In genomic region chr11:118236170-118236569, GRCh38 we compare ENCODE assay signal across 32 cellular contexts. TPM values are rescaled to one million over a fixed set of nuclear protein-coding genes. Genes with fewer than 3 reads are reported as not detected.
DNase-seq lines count a peak whose midpoint lies in the region; ATAC-seq, FAIRE-seq and TF ChIP-seq lines count a peak whose summit lies in the region.
"Had no signal": no experiment of that assay in that cellular context is flagged by ENCODE, and none has a peak within 500 bp of the region (broad histone marks: within the 10 kb centered on the region; RNA-seq: fewer than 3 reads in every experiment).

No MANE protein-coding gene starts in this region.

- intact Hi-C loops in HepG2 (cut with micrococcal nuclease; ENCODE audit: unreplicated experiment) (no loop called here), right lobe of liver (cut with DNase I) (no loop called here)

- no peak overlapping the region for H3K4me3 ChIP-seq in HepG2 (replicated peaks in 1 of 3; ENCODE audit: insufficient read depth in 1 of 3, low read depth in 2 of 3, low read length in 3 of 3)
- H3K4me3 ChIP-seq in right lobe of liver, result no peak overlapping the region
- H3K4me3 ChIP-seq in BE2C (ENCODE audit: low read depth, low read length), result no peak overlapping the region
- H3K4me3 ChIP-seq: ascending aorta, cardiac muscle cell, colonic mucosa, SK-N-MC, tibial artery had no signal

- no peaks in the 10 kb centered on the region for H3K27me3 Mint-ChIP-seq in T-helper 2 cell treated with Interferon-gamma antibody and Interleukin-4, amounts not matched to agents 5 μg/mL and 100 μg/mL, for 36 hours (ENCODE audit: low read depth)
- no peaks in the 10 kb centered on the region for H3K27me3 Mint-ChIP-seq in activated CD8-positive, alpha-beta T cell treated with anti-CD3 and anti-CD28 coated beads, Interleukin-2, amount 10 ng/mL, durations not matched to agents 7 days and 5 days (ENCODE audit: low read depth)
- H3K27me3 Mint-ChIP-seq in stimulated activated memory B cell treated with anti-CD40 and anti-IgM and Interleukin-4, amounts not matched to agents 10 μg/mL and 1 μg/mL and 100 μg/mL, for 72 hours, result no peaks in the 10 kb centered on the region
- H3K27me3 Mint-ChIP-seq: activated naive CD4-positive, alpha-beta T cell treated with anti-CD3 and anti-CD28 coated beads, Interleukin-2, amount 10 ng/mL, durations not matched to agents 7 days and 5 days; naive thymus-derived CD4-positive, alpha-beta T cell had no signal

- no peaks in the 10 kb centered on the region for H4K20me1 ChIP-seq in HepG2 (ENCODE audit: insufficient read depth, low read length)

- CTCF ChIA-PET in HepG2 (lab: Yijun Ruan, JAX; ENCODE audit: low intra/inter-chr PET ratio, low total read pairs), result no interaction called here
- CTCF ChIA-PET in activated CD8-positive, alpha-beta T cell treated with anti-CD3 and anti-CD28 coated beads, Interleukin-2, amount 10 ng/mL, durations not matched to agents 7 days and 5 days (lab: Charles Lee), result interaction anchor here (0.7 to 1.8 kb wide), 6 partner anchors 10 to 80 kb away, joined by 3 to 4 read pairs (median 4); partner anchors contain the start of gene JAML

- H3K9me3 ChIP-seq in HepG2 (ENCODE audit: low read length) (no peaks in the 10 kb centered on the region), right lobe of liver (no peaks in the 10 kb centered on the region), BE2C (no peaks in the 10 kb centered on the region)
- H3K9me3 ChIP-seq: ascending aorta, colonic mucosa, tibial artery had no signal

- no peak for TF ChIP-seq RAD21 in HepG2 (CRISPR knock-in tag; IDR thresholded peaks at IDR 0.05)

- H3K27ac Mint-ChIP-seq in T-helper 2 cell treated with Interferon-gamma antibody and Interleukin-4, amounts not matched to agents 5 μg/mL and 100 μg/mL, for 36 hours, result peak overlapping the region; percentile 71
- peak overlapping the region; percentile 35 for H3K27ac Mint-ChIP-seq in activated CD8-positive, alpha-beta T cell treated with anti-CD3 and anti-CD28 coated beads, Interleukin-2, amount 10 ng/mL, durations not matched to agents 7 days and 5 days
- peak overlapping the region; percentile 62 for H3K27ac Mint-ChIP-seq in stimulated activated effector memory CD8-positive, alpha-beta T cell treated with anti-CD3 and anti-CD28 coated beads, Interleukin-12 subunit alpha, Interleukin-12 subunit beta, amount 100 ng/mL, for 72 hours
- no peak overlapping the region for H3K27ac Mint-ChIP-seq in stimulated activated memory B cell treated with anti-CD40 and anti-IgM and Interleukin-4, amounts not matched to agents 10 μg/mL and 1 μg/mL and 100 μg/mL, for 72 hours
- H3K27ac Mint-ChIP-seq: activated naive CD4-positive, alpha-beta T cell treated with anti-CD3 and anti-CD28 coated beads, Interleukin-2, amount 10 ng/mL, durations not matched to agents 7 days and 5 days; H9 had no signal

- TF ChIP-seq CTCF in HepG2 (CRISPR knock-in tag; IDR thresholded peaks at IDR 0.05), result no peak
- TF ChIP-seq CTCF in right lobe of liver (IDR thresholded peaks at IDR 0.05), result no peak
- TF ChIP-seq CTCF in BE2C (IDR thresholded peaks at IDR 0.05; ENCODE audit: low read depth, low read length), result no peak

- H2AFZ ChIP-seq in HepG2 (ENCODE audit: low read length), result no peak overlapping the region

- no peak for FAIRE-seq in HepG2 (lab: Jason Lieb, UNC)
- FAIRE-seq: keratinocyte had no signal

- H3K27me3 ChIP-seq in HepG2 (ENCODE audit: control insufficient read depth in 1 of 2, insufficient read depth in 2 of 2, low read length in 2 of 2) (no peaks in the 10 kb centered on the region), right lobe of liver (no peaks in the 10 kb centered on the region), BE2C (peaks cover 68% of the 10 kb centered on the region)
- H3K27me3 ChIP-seq: ascending aorta, colonic mucosa had no signal

- TF ChIP-seq POLR2A in HepG2 (IDR thresholded peaks at IDR 0.05; ENCODE audit: insufficient read depth in 1 of 2, low read depth in 2 of 2, low read length in 2 of 2) (no peak), right lobe of liver (IDR thresholded peaks at IDR 0.05) (no peak)

- WGBS in HepG2 (ENCODE audit: low lambda C conversion rate), result 85% methylated on average over 2 of the region's 2 CpGs
- WGBS in right lobe of liver (ENCODE audit: insufficient coverage, low coverage, low lambda C conversion rate, missing lambda C conversion rate), result 83% methylated on average over 2 of the region's 2 CpGs

- no peaks in the 10 kb centered on the region for H3K9me3 Mint-ChIP-seq in T-helper 2 cell treated with Interferon-gamma antibody and Interleukin-4, amounts not matched to agents 5 μg/mL and 100 μg/mL, for 36 hours
- no peaks in the 10 kb centered on the region for H3K9me3 Mint-ChIP-seq in activated CD8-positive, alpha-beta T cell treated with anti-CD3 and anti-CD28 coated beads, Interleukin-2, amount 10 ng/mL, durations not matched to agents 7 days and 5 days (ENCODE audit: insufficient read depth)
- no peaks in the 10 kb centered on the region for H3K9me3 Mint-ChIP-seq in stimulated activated effector memory CD8-positive, alpha-beta T cell treated with anti-CD3 and anti-CD28 coated beads, Interleukin-12 subunit alpha, Interleukin-12 subunit beta, amount 100 ng/mL, for 72 hours
- no peaks in the 10 kb centered on the region for H3K9me3 Mint-ChIP-seq in stimulated activated memory B cell treated with anti-CD40 and anti-IgM and Interleukin-4, amounts not matched to agents 10 μg/mL and 1 μg/mL and 100 μg/mL, for 72 hours
- H3K9me3 Mint-ChIP-seq: activated naive CD4-positive, alpha-beta T cell treated with anti-CD3 and anti-CD28 coated beads, Interleukin-2, amount 10 ng/mL, durations not matched to agents 7 days and 5 days; H9; naive thymus-derived CD4-positive, alpha-beta T cell had no signal

- ATAC-seq in HepG2 (no peak), right lobe of liver (no peak)
- ATAC-seq in activated CD8-positive, alpha-beta T cell treated with anti-CD3 and anti-CD28 coated beads, Interleukin-2, amount 10 ng/mL, durations not matched to agents 7 days and 5 days, result no peak
- ATAC-seq in stimulated activated effector memory CD8-positive, alpha-beta T cell treated with anti-CD3 and anti-CD28 coated beads, Interleukin-12 subunit alpha, Interleukin-12 subunit beta, amount 100 ng/mL, for 72 hours, result no peak
- ATAC-seq in stimulated activated memory B cell treated with anti-CD40 and anti-IgM and Interleukin-4, amounts not matched to agents 10 μg/mL and 1 μg/mL and 100 μg/mL, for 72 hours, result no peak
- ATAC-seq: naive thymus-derived CD4-positive, alpha-beta T cell had no signal

- H3K27ac ChIP-seq in HepG2 (ENCODE audit: extremely low read length, insufficient read depth, low read length) (no peak overlapping the region), right lobe of liver (no peak overlapping the region)
- H3K27ac ChIP-seq: ascending aorta, cardiac muscle cell, colonic mucosa, RWPE1, SK-N-MC, tibial artery had no signal

- no peak for DNase-seq in T-helper 2 cell treated with Interferon-gamma antibody and Interleukin-4, amounts not matched to agents 5 μg/mL and 100 μg/mL, for 36 hours (ENCODE audit: low spot score)
- DNase-seq in T-helper 2 cell, result no peak
- DNase-seq in HepG2 (ENCODE audit: low spot score), result no peak
- no peak for DNase-seq in right lobe of liver
- DNase-seq in activated CD8-positive, alpha-beta T cell treated with anti-CD3 and anti-CD28 coated beads, Interleukin-2, amount 10 ng/mL, durations not matched to agents 7 days and 5 days, result no peak
- DNase-seq in stimulated activated effector memory CD8-positive, alpha-beta T cell treated with anti-CD3 and anti-CD28 coated beads, Interleukin-12 subunit alpha, Interleukin-12 subunit beta, amount 100 ng/mL, for 72 hours (ENCODE audit: low spot score in 2 of 2), result no peak
- no peak for DNase-seq in BE2C
- DNase-seq: activated CD4-positive, alpha-beta T cell treated with anti-CD3 and anti-CD28 coated beads for 4 hours; activated CD8-positive, alpha-beta memory T cell treated with anti-CD3 and anti-CD28 coated beads, Interleukin-2, amount 50 U/mL, for 48 hours; activated naive CD4-positive, alpha-beta T cell treated with anti-CD3 and anti-CD28 coated beads, Interleukin-2, amount 10 ng/mL, durations not matched to agents 7 days and 5 days; AML-193; Calu3; colonic mucosa; DMS79 treated with DMSO at 0.1 percent for 48 hours; effector CD8-positive, alpha-beta T cell; H9; midbrain; naive thymus-derived CD4-positive, alpha-beta T cell; NCI-H2029; NCI-H226; NCI-H748 treated with DMSO at 0.1 percent for 48 hours; tibial artery had no signal

- H3K36me3 Mint-ChIP-seq in T-helper 2 cell treated with Interferon-gamma antibody and Interleukin-4, amounts not matched to agents 5 μg/mL and 100 μg/mL, for 36 hours (ENCODE audit: low read depth), result peaks cover 59% of the 10 kb centered on the region
- H3K36me3 Mint-ChIP-seq in activated CD8-positive, alpha-beta T cell treated with anti-CD3 and anti-CD28 coated beads, Interleukin-2, amount 10 ng/mL, durations not matched to agents 7 days and 5 days (ENCODE audit: low read depth), result peaks cover 74% of the 10 kb centered on the region
- no peaks in the 10 kb centered on the region for H3K36me3 Mint-ChIP-seq in stimulated activated effector memory CD8-positive, alpha-beta T cell treated with anti-CD3 and anti-CD28 coated beads, Interleukin-12 subunit alpha, Interleukin-12 subunit beta, amount 100 ng/mL, for 72 hours
- peaks cover 44% of the 10 kb centered on the region for H3K36me3 Mint-ChIP-seq in stimulated activated memory B cell treated with anti-CD40 and anti-IgM and Interleukin-4, amounts not matched to agents 10 μg/mL and 1 μg/mL and 100 μg/mL, for 72 hours

- in situ Hi-C loops in HepG2 (cut with HindIII; ENCODE audit: extremely low pct_ligation_motif_present, low pct_unique_long_range_greater_than_20kb), result no loop called here

- POLR2A ChIA-PET in HepG2 (lab: Yijun Ruan, JAX), result no interaction called here
- POLR2A ChIA-PET in activated CD8-positive, alpha-beta T cell treated with anti-CD3 and anti-CD28 coated beads, Interleukin-2, amount 10 ng/mL, durations not matched to agents 7 days and 5 days (lab: Charles Lee), result interaction anchor here (1.0 to 1.3 kb wide), 2 partner anchors 12 to 22 kb away, joined by 3 to 6 read pairs; partner anchors contain the start of gene JAML

- no peak overlapping the region for H3K4me2 ChIP-seq in HepG2 (ENCODE audit: low read depth, low read length)

- H3K9ac ChIP-seq in HepG2 (ENCODE audit: insufficient read depth, low read depth, low read length), result no peak overlapping the region

- H3K79me2 ChIP-seq in HepG2 (ENCODE audit: insufficient read depth, low read length), result no peaks in the 10 kb centered on the region

- peaks cover 59% of the 10 kb centered on the region for H3K4me1 Mint-ChIP-seq in T-helper 2 cell treated with Interferon-gamma antibody and Interleukin-4, amounts not matched to agents 5 μg/mL and 100 μg/mL, for 36 hours (ENCODE audit: low read depth)
- peaks cover 73% of the 10 kb centered on the region for H3K4me1 Mint-ChIP-seq in activated CD8-positive, alpha-beta T cell treated with anti-CD3 and anti-CD28 coated beads, Interleukin-2, amount 10 ng/mL, durations not matched to agents 7 days and 5 days (ENCODE audit: low read depth)
- H3K4me1 Mint-ChIP-seq in stimulated activated effector memory CD8-positive, alpha-beta T cell treated with anti-CD3 and anti-CD28 coated beads, Interleukin-12 subunit alpha, Interleukin-12 subunit beta, amount 100 ng/mL, for 72 hours, result peaks cover 28% of the 10 kb centered on the region
- peaks cover 5% of the 10 kb centered on the region for H3K4me1 Mint-ChIP-seq in stimulated activated memory B cell treated with anti-CD40 and anti-IgM and Interleukin-4, amounts not matched to agents 10 μg/mL and 1 μg/mL and 100 μg/mL, for 72 hours

- TF ChIP-seq EP300 in HepG2 (IDR thresholded peaks at IDR 0.05; ENCODE audit: low read depth in 2 of 2, low read length in 2 of 2), result no peak
- no peak for TF ChIP-seq EP300 in HepG2 (CRISPR knock-in tag; IDR thresholded peaks at IDR 0.05; ENCODE audit: borderline replicate concordance)

- peaks cover 28% of the 10 kb centered on the region for H3K4me1 ChIP-seq in HepG2 (ENCODE audit: insufficient read depth, low read length)
- H3K4me1 ChIP-seq in right lobe of liver, result peaks cover 0 to 26% (median 12%) of the 10 kb centered on the region in 4 donors
- no peaks in the 10 kb centered on the region for H3K4me1 ChIP-seq in BE2C
- H3K4me1 ChIP-seq: ascending aorta, tibial artery had no signal

- H3K4me3 Mint-ChIP-seq in T-helper 2 cell treated with Interferon-gamma antibody and Interleukin-4, amounts not matched to agents 5 μg/mL and 100 μg/mL, for 36 hours, result no peak overlapping the region
- no peak overlapping the region for H3K4me3 Mint-ChIP-seq in activated CD8-positive, alpha-beta T cell treated with anti-CD3 and anti-CD28 coated beads, Interleukin-2, amount 10 ng/mL, durations not matched to agents 7 days and 5 days
- peak overlapping the region; percentile 69 for H3K4me3 Mint-ChIP-seq in stimulated activated effector memory CD8-positive, alpha-beta T cell treated with anti-CD3 and anti-CD28 coated beads, Interleukin-12 subunit alpha, Interleukin-12 subunit beta, amount 100 ng/mL, for 72 hours
- H3K4me3 Mint-ChIP-seq in stimulated activated memory B cell treated with anti-CD40 and anti-IgM and Interleukin-4, amounts not matched to agents 10 μg/mL and 1 μg/mL and 100 μg/mL, for 72 hours, result no peak overlapping the region
- H3K4me3 Mint-ChIP-seq: activated naive CD4-positive, alpha-beta T cell treated with anti-CD3 and anti-CD28 coated beads, Interleukin-2, amount 10 ng/mL, durations not matched to agents 7 days and 5 days; H9; naive thymus-derived CD4-positive, alpha-beta T cell had no signal

- no TSS peak for BruUV-seq in HepG2 (replicated peaks; lab: Mats Ljungman, UMichigan)

- H3K36me3 ChIP-seq in HepG2 (replicated peaks in 1 of 2; ENCODE audit: control insufficient read depth in 1 of 2, insufficient read depth in 2 of 2, low read length in 2 of 2) (peaks cover 0 to 27% of the 10 kb centered on the region in 2 experiments; a peak in 3 of 5 replicates), right lobe of liver (no peaks in the 10 kb centered on the region), BE2C (no peaks in the 10 kb centered on the region)
- H3K36me3 ChIP-seq: ascending aorta, cardiac muscle cell had no signal

RNA-seq across cellular contexts. Expression of gene JAML, which starts 11.4 kb away (rescaled TPM):
- 3.3 and 3.8 TPM in 2 replicates for total RNA-seq in HepG2 (2016; rRNA removed; fragmentation: Illumina TruSeq; extraction: Trizol)
- 0.71 and 0.97 TPM in 2 replicates for total RNA-seq in HepG2 (2016; cell fraction: cytosol; rRNA removed; fragmentation: Illumina TruSeq; extraction: Trizol; ENCODE audit: low read depth)
- total RNA-seq in HepG2 (2016; cell fraction: insoluble cytoplasmic fraction; rRNA removed; fragmentation: Illumina TruSeq; extraction: Trizol), result 3.7 and 4.6 TPM in 2 replicates
- 1.8 and 1.9 TPM in 2 replicates for total RNA-seq in HepG2 (2016; cell fraction: membrane; rRNA removed; fragmentation: Illumina TruSeq; extraction: Trizol)
- total RNA-seq in HepG2 (2016; cell fraction: nucleus; rRNA removed; fragmentation: Illumina TruSeq; extraction: Trizol), result 3.5 and 4.0 TPM in 2 replicates
- 2.0 and 2.8 TPM in 2 replicates for polyA plus RNA-seq in HepG2 (2011; rRNA removed)
- 0.91 and 1.1 TPM in 2 replicates for polyA plus RNA-seq in HepG2 (2011; cell fraction: cytosol; rRNA removed)
- 8.0 and 9.7 TPM in 2 replicates for polyA plus RNA-seq in HepG2 (2011; cell fraction: nucleus; rRNA removed)
- polyA plus RNA-seq in HepG2 (2012), result 9.8 and 22.2 TPM in 2 replicates
- 0.93 and 0.95 TPM in 2 replicates for polyA plus RNA-seq in HepG2 (2016; cell fraction: cytosol; fragmentation: Illumina TruSeq; extraction: Trizol; ENCODE audit: low read depth)
- 2.7 and 4.1 TPM in 2 replicates for polyA plus RNA-seq in HepG2 (2016; cell fraction: insoluble cytoplasmic fraction; fragmentation: Illumina TruSeq; extraction: Trizol; ENCODE audit: low read depth)
- 1.4 and 1.7 TPM in 2 replicates for polyA plus RNA-seq in HepG2 (2016; cell fraction: membrane; fragmentation: Illumina TruSeq; extraction: Trizol; ENCODE audit: low read depth)
- polyA plus RNA-seq in HepG2 (2016; cell fraction: nucleus; fragmentation: Illumina TruSeq; extraction: Trizol; ENCODE audit: insufficient read depth, low read depth), result 5.7 and 5.9 TPM in 2 replicates
- polyA minus RNA-seq in HepG2 (2011; rRNA and poly(A)+ RNA removed; ENCODE audit: low replicate concordance), result 1.7 TPM in 1 of 2 replicates, not detected in the other
- polyA minus RNA-seq in HepG2 (2011; cell fraction: cytosol; rRNA and poly(A)+ RNA removed), result 0.44 and 0.59 TPM in 2 replicates
- polyA minus RNA-seq in HepG2 (2011; cell fraction: nucleus; rRNA and poly(A)+ RNA removed), result 6.0 and 6.1 TPM in 2 replicates
- 1 to 10 TPM; 1.5 to 9.1 (median 3.2) TPM for total RNA-seq in right lobe of liver
- total RNA-seq in activated CD8-positive, alpha-beta T cell treated with anti-CD3 and anti-CD28 coated beads, Interleukin-2, amount 10 ng/mL, durations not matched to agents 7 days and 5 days, result 100 to 1,000 TPM; 140 to 144 TPM
- not detected for polyA plus RNA-seq in BE2C (2012; ENCODE audit: insufficient read depth, insufficient read length, low read depth)
- total RNA-seq: A172, ascending aorta, Calu3, cardiac muscle cell, epithelial cell of proximal tubule, MCF 10A, osteocyte had no signal
- polyA plus RNA-seq: cardiac muscle cell had no signal

RNA-seq across cellular contexts. Expression of gene MPZL3, which starts 16.0 kb away (rescaled TPM):
- total RNA-seq in HepG2 (2016; rRNA removed; fragmentation: Illumina TruSeq; extraction: Trizol), result 6.6 and 9.3 TPM in 2 replicates
- 0.51 and 0.88 TPM in 2 replicates for total RNA-seq in HepG2 (2016; cell fraction: cytosol; rRNA removed; fragmentation: Illumina TruSeq; extraction: Trizol; ENCODE audit: low read depth)
- 6.1 and 9.5 TPM in 2 replicates for total RNA-seq in HepG2 (2016; cell fraction: insoluble cytoplasmic fraction; rRNA removed; fragmentation: Illumina TruSeq; extraction: Trizol)
- 3.0 and 3.4 TPM in 2 replicates for total RNA-seq in HepG2 (2016; cell fraction: membrane; rRNA removed; fragmentation: Illumina TruSeq; extraction: Trizol)
- total RNA-seq in HepG2 (2016; cell fraction: nucleus; rRNA removed; fragmentation: Illumina TruSeq; extraction: Trizol), result 7.4 and 9.6 TPM in 2 replicates
- 4.5 and 5.3 TPM in 2 replicates for polyA plus RNA-seq in HepG2 (2011; rRNA removed)
- polyA plus RNA-seq in HepG2 (2011; cell fraction: cytosol; rRNA removed), result 3.1 and 4.4 TPM in 2 replicates
- 2.5 TPM in 2 replicates for polyA plus RNA-seq in HepG2 (2011; cell fraction: nucleus; rRNA removed)
- 4.4 and 4.5 TPM in 2 replicates for polyA plus RNA-seq in HepG2 (2012)
- polyA plus RNA-seq in HepG2 (2016; cell fraction: cytosol; fragmentation: Illumina TruSeq; extraction: Trizol; ENCODE audit: low read depth), result 0.26 and 0.48 TPM in 2 replicates
- polyA plus RNA-seq in HepG2 (2016; cell fraction: insoluble cytoplasmic fraction; fragmentation: Illumina TruSeq; extraction: Trizol; ENCODE audit: low read depth), result 3.1 and 3.5 TPM in 2 replicates
- 1.2 TPM in 2 replicates for polyA plus RNA-seq in HepG2 (2016; cell fraction: membrane; fragmentation: Illumina TruSeq; extraction: Trizol; ENCODE audit: low read depth)
- polyA plus RNA-seq in HepG2 (2016; cell fraction: nucleus; fragmentation: Illumina TruSeq; extraction: Trizol; ENCODE audit: insufficient read depth, low read depth), result 8.3 and 8.4 TPM in 2 replicates
- 3.3 and 7.7 TPM in 2 replicates for polyA minus RNA-seq in HepG2 (2011; rRNA and poly(A)+ RNA removed; ENCODE audit: low replicate concordance)
- polyA minus RNA-seq in HepG2 (2011; cell fraction: cytosol; rRNA and poly(A)+ RNA removed), result 8.2 and 11.8 TPM in 2 replicates
- 3.5 and 4.4 TPM in 2 replicates for polyA minus RNA-seq in HepG2 (2011; cell fraction: nucleus; rRNA and poly(A)+ RNA removed)
- 1 to 10 TPM; 2.7 to 9.3 (median 6.8) TPM for total RNA-seq in right lobe of liver
- 10 to 100 TPM; 19.6 to 20.0 TPM for total RNA-seq in activated CD8-positive, alpha-beta T cell treated with anti-CD3 and anti-CD28 coated beads, Interleukin-2, amount 10 ng/mL, durations not matched to agents 7 days and 5 days
- 1.2 TPM for polyA plus RNA-seq in BE2C (2012; ENCODE audit: insufficient read depth, insufficient read length, low read depth)

RNA-seq across cellular contexts. Expression of gene MPZL2, which starts 27.9 kb away (rescaled TPM):
- 16.6 and 27.9 TPM in 2 replicates for total RNA-seq in HepG2 (2016; rRNA removed; fragmentation: Illumina TruSeq; extraction: Trizol)
- 2.2 and 2.3 TPM in 2 replicates for total RNA-seq in HepG2 (2016; cell fraction: cytosol; rRNA removed; fragmentation: Illumina TruSeq; extraction: Trizol; ENCODE audit: low read depth)
- total RNA-seq in HepG2 (2016; cell fraction: insoluble cytoplasmic fraction; rRNA removed; fragmentation: Illumina TruSeq; extraction: Trizol), result 14.3 and 27.1 TPM in 2 replicates
- total RNA-seq in HepG2 (2016; cell fraction: membrane; rRNA removed; fragmentation: Illumina TruSeq; extraction: Trizol), result 4.6 and 5.7 TPM in 2 replicates
- total RNA-seq in HepG2 (2016; cell fraction: nucleus; rRNA removed; fragmentation: Illumina TruSeq; extraction: Trizol), result 37.3 and 38.2 TPM in 2 replicates
- 41.0 and 53.7 TPM in 2 replicates for polyA plus RNA-seq in HepG2 (2011; rRNA removed)
- 26.1 and 32.3 TPM in 2 replicates for polyA plus RNA-seq in HepG2 (2011; cell fraction: cytosol; rRNA removed)
- 33.6 and 34.4 TPM in 2 replicates for polyA plus RNA-seq in HepG2 (2011; cell fraction: nucleus; rRNA removed)
- polyA plus RNA-seq in HepG2 (2012), result 19.5 and 32.5 TPM in 2 replicates
- polyA plus RNA-seq in HepG2 (2016; cell fraction: cytosol; fragmentation: Illumina TruSeq; extraction: Trizol; ENCODE audit: low read depth), result 1.4 and 1.6 TPM in 2 replicates
- 14.0 and 15.4 TPM in 2 replicates for polyA plus RNA-seq in HepG2 (2016; cell fraction: insoluble cytoplasmic fraction; fragmentation: Illumina TruSeq; extraction: Trizol; ENCODE audit: low read depth)
- polyA plus RNA-seq in HepG2 (2016; cell fraction: membrane; fragmentation: Illumina TruSeq; extraction: Trizol; ENCODE audit: low read depth), result 2.7 and 3.2 TPM in 2 replicates
- 46.0 and 46.2 TPM in 2 replicates for polyA plus RNA-seq in HepG2 (2016; cell fraction: nucleus; fragmentation: Illumina TruSeq; extraction: Trizol; ENCODE audit: insufficient read depth, low read depth)
- 46.6 and 89.0 TPM in 2 replicates for polyA minus RNA-seq in HepG2 (2011; rRNA and poly(A)+ RNA removed; ENCODE audit: low replicate concordance)
- 16.1 and 23.3 TPM in 2 replicates for polyA minus RNA-seq in HepG2 (2011; cell fraction: cytosol; rRNA and poly(A)+ RNA removed)
- 32.2 and 41.3 TPM in 2 replicates for polyA minus RNA-seq in HepG2 (2011; cell fraction: nucleus; rRNA and poly(A)+ RNA removed)
- 10 to 100 TPM; 13.0 to 32.4 (median 21.2) TPM for total RNA-seq in right lobe of liver
- total RNA-seq in activated CD8-positive, alpha-beta T cell treated with anti-CD3 and anti-CD28 coated beads, Interleukin-2, amount 10 ng/mL, durations not matched to agents 7 days and 5 days, result 10 to 100 TPM; 11.7 to 12.2 TPM
- polyA plus RNA-seq in BE2C (2012; ENCODE audit: insufficient read depth, insufficient read length, low read depth), result not detected
- total RNA-seq: A172, cardiac muscle cell, osteocyte had no signal

RNA-seq across cellular contexts. Expression of gene SCN2B, which starts 59.7 kb away (rescaled TPM):
- total RNA-seq in HepG2 (2016; rRNA removed; fragmentation: Illumina TruSeq; extraction: Trizol) (0.02 TPM in 1 of 2 replicates, not detected in the other), right lobe of liver (not detected)
- not detected in 2 replicates for total RNA-seq in HepG2 (2016; cell fraction: cytosol; rRNA removed; fragmentation: Illumina TruSeq; extraction: Trizol; ENCODE audit: low read depth)
- total RNA-seq in HepG2 (2016; cell fraction: insoluble cytoplasmic fraction; rRNA removed; fragmentation: Illumina TruSeq; extraction: Trizol), result 0.02 TPM in 1 of 2 replicates, not detected in the other
- total RNA-seq in HepG2 (2016; cell fraction: membrane; rRNA removed; fragmentation: Illumina TruSeq; extraction: Trizol), result not detected in 2 replicates
- total RNA-seq in HepG2 (2016; cell fraction: nucleus; rRNA removed; fragmentation: Illumina TruSeq; extraction: Trizol), result not detected in 2 replicates
- 0.01 TPM in 2 replicates for polyA plus RNA-seq in HepG2 (2011; rRNA removed)
- polyA plus RNA-seq in HepG2 (2011; cell fraction: cytosol; rRNA removed), result 0.01 and 0.03 TPM in 2 replicates
- 0.02 and 0.03 TPM in 2 replicates for polyA plus RNA-seq in HepG2 (2011; cell fraction: nucleus; rRNA removed)
- polyA plus RNA-seq in HepG2 (2012), result 0.03 TPM in 1 of 2 replicates, not detected in the other
- not detected in 2 replicates for polyA plus RNA-seq in HepG2 (2016; cell fraction: cytosol; fragmentation: Illumina TruSeq; extraction: Trizol; ENCODE audit: low read depth)
- 0.03 TPM in 1 of 2 replicates, not detected in the other for polyA plus RNA-seq in HepG2 (2016; cell fraction: insoluble cytoplasmic fraction; fragmentation: Illumina TruSeq; extraction: Trizol; ENCODE audit: low read depth)
- not detected in 2 replicates for polyA plus RNA-seq in HepG2 (2016; cell fraction: membrane; fragmentation: Illumina TruSeq; extraction: Trizol; ENCODE audit: low read depth)
- not detected in 2 replicates for polyA plus RNA-seq in HepG2 (2016; cell fraction: nucleus; fragmentation: Illumina TruSeq; extraction: Trizol; ENCODE audit: insufficient read depth, low read depth)
- polyA minus RNA-seq in HepG2 (2011; rRNA and poly(A)+ RNA removed; ENCODE audit: low replicate concordance), result not detected in 2 replicates
- polyA minus RNA-seq in HepG2 (2011; cell fraction: cytosol; rRNA and poly(A)+ RNA removed), result not detected in 2 replicates
- polyA minus RNA-seq in HepG2 (2011; cell fraction: nucleus; rRNA and poly(A)+ RNA removed), result not detected in 2 replicates
- total RNA-seq in activated CD8-positive, alpha-beta T cell treated with anti-CD3 and anti-CD28 coated beads, Interleukin-2, amount 10 ng/mL, durations not matched to agents 7 days and 5 days, result not detected
- polyA plus RNA-seq in BE2C (2012; ENCODE audit: insufficient read depth, insufficient read length, low read depth), result 0.08 TPM
- total RNA-seq: A172; Calu3; H9; MCF 10A; naive thymus-derived CD4-positive, alpha-beta T cell; osteocyte had no signal
- polyA plus RNA-seq: naive thymus-derived CD4-positive, alpha-beta T cell had no signal

Comparison
In these comparisons a context has a peak if more than half of its experiments do, and no peak if none do; other contexts are left out.
1. RNA of gene JAML, which starts 11.4 kb away (total RNA-seq): 140 to 144 TPM in activated CD8-positive, alpha-beta T cell treated with anti-CD3 and anti-CD28 coated beads, Interleukin-2, amount 10 ng/mL, durations not matched to agents 7 days and 5 days; 1.5 to 9.1 TPM in right lobe of liver and 0.71 to 4.6 TPM in HepG2; every median in the first group is over 10 times any median in the second.